18 cellular contexts compared by ENCODE assay signal in the genomic region with DNA sequence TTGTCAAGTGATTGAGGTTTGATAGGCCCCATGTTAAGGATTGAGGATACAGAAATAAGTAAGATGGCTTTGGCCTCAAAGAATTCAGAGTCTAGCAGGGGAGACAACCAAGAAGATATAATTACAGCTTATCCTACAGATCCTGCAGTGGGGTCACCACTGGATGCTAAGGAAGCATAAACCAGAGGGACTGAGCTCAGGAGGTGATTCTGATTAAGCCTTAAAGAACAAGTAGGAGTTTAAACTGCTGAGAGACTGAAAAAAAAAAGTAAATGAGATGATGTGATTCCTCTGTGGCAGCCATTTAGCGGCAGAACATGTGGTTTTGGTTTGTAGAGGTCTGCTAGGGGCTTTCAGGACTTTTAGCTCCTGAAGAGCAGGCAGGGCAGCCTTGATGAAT.
"Had no signal": no experiment of that assay in that cellular context is flagged by ENCODE, and none has a peak within 500 bp of the region (broad histone marks: within the 10 kb centered on the region; RNA-seq: fewer than 3 reads in every experiment).

No MANE protein-coding gene starts in this region.

- H3K4me1 Mint-ChIP-seq: activated CD4-positive, alpha-beta T cell treated with anti-CD3 and anti-CD28 coated beads, Interleukin-2, amount 10 ng/mL, durations not matched to agents 7 days and 5 days had no signal

- DNase-seq: activated CD4-positive, alpha-beta memory T cell treated with anti-CD3 and anti-CD28 coated beads for 36 hours; activated CD4-positive, alpha-beta T cell treated with anti-CD3 and anti-CD28 coated beads, Interleukin-2, amount 10 ng/mL, durations not matched to agents 7 days and 5 days; activated CD4-positive, CD25-positive, alpha-beta regulatory T cell; activated CD8-positive, alpha-beta memory T cell treated with anti-CD3 and anti-CD28 coated beads for 24 hours; activated effector memory CD4-positive, alpha-beta T cell treated with anti-CD3 and anti-CD28 coated beads, Interleukin-2, amount 50 U/mL, for 16 hours; activated naive CD4-positive, alpha-beta T cell treated with anti-CD3 and anti-CD28 coated beads for 36 hours; activated T-cell treated with anti-CD3 and anti-CD28 coated beads, Interleukin-2, amount 50 U/mL, for 4 hours; central memory CD4-positive, alpha-beta T cell; KBM-7; NCI-H2029 treated with DMSO at 0.1 percent for 48 hours; NCI-H526; Peyer's patch; Right ventricle myocardium superior; T-helper 2 cell; T1000 had no signal

- ATAC-seq: activated T-cell treated with anti-CD3 and anti-CD28 coated beads, Interleukin-2, amount 50 U/mL, for 4 hours had no signal

- H3K27ac Mint-ChIP-seq: activated CD4-positive, alpha-beta memory T cell treated with anti-CD3 and anti-CD28 coated beads for 36 hours; activated CD4-positive, alpha-beta T cell treated with anti-CD3 and anti-CD28 coated beads, Interleukin-2, amount 10 ng/mL, durations not matched to agents 7 days and 5 days; activated naive CD4-positive, alpha-beta T cell treated with anti-CD3 and anti-CD28 coated beads for 36 hours; activated naive CD8-positive, alpha-beta T cell had no signal

- H3K9me3 Mint-ChIP-seq: activated CD4-positive, alpha-beta memory T cell treated with anti-CD3 and anti-CD28 coated beads for 36 hours; activated CD4-positive, alpha-beta T cell treated with anti-CD3 and anti-CD28 coated beads, Interleukin-2, amount 10 ng/mL, durations not matched to agents 7 days and 5 days; activated naive CD4-positive, alpha-beta T cell treated with anti-CD3 and anti-CD28 coated beads for 36 hours; activated T-cell treated with anti-CD3 and anti-CD28 coated beads, Interleukin-2, amount 50 U/mL, for 4 hours had no signal

- H3K4me1 ChIP-seq: Peyer's patch had no signal

- H3K36me3 Mint-ChIP-seq: activated CD4-positive, alpha-beta memory T cell treated with anti-CD3 and anti-CD28 coated beads for 36 hours; activated naive CD8-positive, alpha-beta T cell had no signal

- H3K4me3 Mint-ChIP-seq: activated CD4-positive, alpha-beta memory T cell treated with anti-CD3 and anti-CD28 coated beads for 36 hours; activated CD4-positive, alpha-beta T cell treated with anti-CD3 and anti-CD28 coated beads, Interleukin-2, amount 10 ng/mL, durations not matched to agents 7 days and 5 days; activated naive CD4-positive, alpha-beta T cell treated with anti-CD3 and anti-CD28 coated beads for 36 hours; activated naive CD8-positive, alpha-beta T cell; activated T-cell treated with anti-CD3 and anti-CD28 coated beads, Interleukin-2, amount 50 U/mL, for 4 hours had no signal

- H3K36me3 ChIP-seq: Peyer's patch, SJSA1 had no signal

- H3K4me3 ChIP-seq: Peyer's patch, SJSA1 had no signal

- H3K9me3 ChIP-seq: Peyer's patch, SJSA1 had no signal

- H3K27ac ChIP-seq: Peyer's patch, RWPE1, SJSA1 had no signal

- H3K27me3 ChIP-seq: Peyer's patch, SJSA1 had no signal
